8 cellular contexts compared by ENCODE assay signal in genomic region chr5:343461-344401, GRCh38. TPM values are rescaled to one million over a fixed set of nuclear protein-coding genes. Genes with fewer than 3 reads are reported as not detected.
DNase-seq lines count a peak whose midpoint lies in the region; ATAC-seq lines count a peak whose summit lies in the region.

No MANE protein-coding gene starts in this region.

- H3K27me3 Mint-ChIP-seq in T-helper 1 cell treated with Interleukin-12 subunit alpha and Interleukin-12 subunit beta and Interleukin-4 antibody, amounts not matched to agents 30 μg/mL and 1 μg/mL, for 36 hours (ENCODE audit: low read depth): no peaks in the 10 kb centered on the region

- peaks cover 3% of the 10 kb centered on the region for H3K36me3 Mint-ChIP-seq in T-helper 1 cell treated with Interleukin-12 subunit alpha and Interleukin-12 subunit beta and Interleukin-4 antibody, amounts not matched to agents 30 μg/mL and 1 μg/mL, for 36 hours (ENCODE audit: low read depth)
- peaks cover 44% of the 10 kb centered on the region for H3K36me3 Mint-ChIP-seq in stimulated activated effector memory CD8-positive, alpha-beta T cell treated with anti-CD3 and anti-CD28 coated beads, Interleukin-12 subunit alpha, Interleukin-12 subunit beta, amount 100 ng/mL, for 72 hours

- peak overlapping the region; percentile 88 for H3K27ac Mint-ChIP-seq in T-helper 1 cell treated with Interleukin-12 subunit alpha and Interleukin-12 subunit beta and Interleukin-4 antibody, amounts not matched to agents 30 μg/mL and 1 μg/mL, for 36 hours
- H3K27ac Mint-ChIP-seq in stimulated activated effector memory CD8-positive, alpha-beta T cell treated with anti-CD3 and anti-CD28 coated beads, Interleukin-12 subunit alpha, Interleukin-12 subunit beta, amount 100 ng/mL, for 72 hours: peak overlapping the region; percentile 82

- DNase-seq in ELF-1 (ENCODE audit: low read depth, low spot score) (peak; percentile 36), left lobe of liver (ENCODE audit: low spot score) (no peak), NCI-H748 (lab: John Stamatoyannopoulos, UW; ENCODE audit: unreplicated experiment) (no peak), cerebellum (ENCODE audit: low spot score) (no peak)
- peak; percentile 14 for DNase-seq in central memory CD4-positive, alpha-beta T cell
- DNase-seq in stimulated activated effector memory CD8-positive, alpha-beta T cell treated with anti-CD3 and anti-CD28 coated beads, Interleukin-12 subunit alpha, Interleukin-12 subunit beta, amount 100 ng/mL, for 72 hours (ENCODE audit: low spot score in 2 of 2): peak; percentile 45 to 65

- H3K4me1 Mint-ChIP-seq in T-helper 1 cell treated with Interleukin-12 subunit alpha and Interleukin-12 subunit beta and Interleukin-4 antibody, amounts not matched to agents 30 μg/mL and 1 μg/mL, for 36 hours (ENCODE audit: low read depth): peaks cover 35% of the 10 kb centered on the region
- H3K4me1 Mint-ChIP-seq in stimulated activated effector memory CD8-positive, alpha-beta T cell treated with anti-CD3 and anti-CD28 coated beads, Interleukin-12 subunit alpha, Interleukin-12 subunit beta, amount 100 ng/mL, for 72 hours: peaks cover 22% of the 10 kb centered on the region

- no peaks in the 10 kb centered on the region for H3K9me3 Mint-ChIP-seq in T-helper 1 cell treated with Interleukin-12 subunit alpha and Interleukin-12 subunit beta and Interleukin-4 antibody, amounts not matched to agents 30 μg/mL and 1 μg/mL, for 36 hours
- no peaks in the 10 kb centered on the region for H3K9me3 Mint-ChIP-seq in stimulated activated effector memory CD8-positive, alpha-beta T cell treated with anti-CD3 and anti-CD28 coated beads, Interleukin-12 subunit alpha, Interleukin-12 subunit beta, amount 100 ng/mL, for 72 hours

- ATAC-seq in HG02610 (IDR thresholded peaks at IDR 0.05; ENCODE audit: unreplicated experiment): peak; percentile 59
- ATAC-seq in left lobe of liver: peak; percentile 84
- ATAC-seq in stimulated activated effector memory CD8-positive, alpha-beta T cell treated with anti-CD3 and anti-CD28 coated beads, Interleukin-12 subunit alpha, Interleukin-12 subunit beta, amount 100 ng/mL, for 72 hours: peak; percentile 84

- H3K4me3 Mint-ChIP-seq in T-helper 1 cell treated with Interleukin-12 subunit alpha and Interleukin-12 subunit beta and Interleukin-4 antibody, amounts not matched to agents 30 μg/mL and 1 μg/mL, for 36 hours: peak overlapping the region; percentile 82
- H3K4me3 Mint-ChIP-seq in stimulated activated effector memory CD8-positive, alpha-beta T cell treated with anti-CD3 and anti-CD28 coated beads, Interleukin-12 subunit alpha, Interleukin-12 subunit beta, amount 100 ng/mL, for 72 hours: peak overlapping the region; percentile 71

RNA-seq across cellular contexts. Expression of gene AHRR, which starts 22.2 kb away (rescaled TPM):
- total RNA-seq in left lobe of liver (0.81 TPM), cerebellum (1.5 TPM)

Comparison
In these comparisons a context has a peak if more than half of its experiments do, and no peak if none do; other contexts are left out.
1. DNase-seq: peak in ELF-1 (single experiment), central memory CD4-positive, alpha-beta T cell (single experiment) and stimulated activated effector memory CD8-positive, alpha-beta T cell treated with anti-CD3 and anti-CD28 coated beads, Interleukin-12 subunit alpha, Interleukin-12 subunit beta, amount 100 ng/mL, for 72 hours (2 of 2); none in left lobe of liver (single experiment), NCI-H748 (single experiment) and cerebellum (single experiment).
2. Peak in every context shown above with its lines, with median percentiles within 50 percentile points of each other: ATAC-seq.